In the genomic region with DNA sequence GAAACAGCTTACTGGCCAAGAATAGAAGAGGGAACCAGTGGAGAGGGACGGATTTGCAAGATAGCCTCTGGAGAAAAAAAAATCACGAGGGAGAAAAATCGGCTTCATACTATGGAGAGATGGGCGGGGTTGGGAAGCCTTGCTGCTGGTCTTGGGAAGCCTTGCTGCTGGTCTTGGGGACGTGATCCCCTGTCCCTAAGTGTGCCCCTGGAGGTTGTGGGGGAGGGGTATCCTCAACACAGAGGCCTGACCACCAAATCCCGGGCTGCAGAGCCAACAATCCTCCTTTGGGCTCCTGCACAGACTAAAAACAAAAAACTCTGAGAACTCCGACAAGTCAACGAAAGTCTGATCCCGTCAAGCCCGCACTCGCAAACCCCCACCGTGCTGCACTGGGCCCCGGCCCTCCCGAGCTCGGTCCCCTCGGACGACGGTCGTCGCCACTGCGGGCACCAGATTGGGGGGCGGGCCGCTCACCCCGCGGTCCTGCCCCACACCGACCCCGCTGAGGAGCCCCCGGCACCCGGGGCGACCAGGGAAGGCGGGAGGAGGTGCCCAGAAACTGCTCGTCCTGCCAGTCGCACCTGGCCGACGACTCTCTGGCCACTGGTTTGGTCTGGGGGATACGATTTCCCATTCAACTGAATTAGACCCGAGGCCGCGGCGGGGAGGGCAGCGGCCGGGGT, we compare ENCODE assay signal across 8 cellular contexts. TPM values are rescaled to one million over a fixed set of nuclear protein-coding genes. Genes with fewer than 3 reads are reported as not detected.
DNase-seq lines count a peak whose midpoint lies in the region; ATAC-seq and TF ChIP-seq lines count a peak whose summit lies in the region.

No MANE protein-coding gene starts in this region.

- H3K27me3 Mint-ChIP-seq in WTC11 (ENCODE audit: low read depth), result peaks cover 38% of the 10 kb centered on the region

- peak overlapping the region; percentile 31 for H2BK15ac ChIP-seq in neuronal stem cell (ENCODE audit: low read length)

- peak overlapping the region; percentile 73 for H3K4me3 Mint-ChIP-seq in WTC11

- H3K27ac ChIP-seq in foreskin keratinocyte (peak overlapping the region; percentile 77), neuronal stem cell (replicated peaks; ENCODE audit: low read length) (no peak overlapping the region)

- peaks cover 48% of the 10 kb centered on the region for H3K4me1 Mint-ChIP-seq in WTC11

- CTCF ChIA-PET in WTC11 (lab: Charles Lee), result interaction anchor here (0.6 to 3.8 kb wide), 50 partner anchors 9 to 447 kb away, joined by 3 to 70 read pairs (median 5); partner anchors contain the start of genes BCLAF1, MAP3K5, MTFR2 and SLC35D3

- no peak overlapping the region for H3K23ac ChIP-seq in neuronal stem cell (ENCODE audit: low read depth, low read length, poor library complexity)

- H3K9me3 ChIP-seq in neuronal stem cell (replicated peaks in 1 of 2; ENCODE audit: control insufficient read depth in 2 of 2, insufficient read depth in 1 of 2, low read depth in 1 of 2, low read length in 2 of 2), result no peaks in the 10 kb centered on the region

- no peak overlapping the region for H2AK5ac ChIP-seq in neuronal stem cell (ENCODE audit: low read depth, low read length)

- WGBS in neuronal stem cell (ENCODE audit: extremely low coverage in 2 of 2, insufficient read length in 2 of 2, insufficient replicate concordance in 1 of 2), 2 donors, result no CpG with 5 or more reads among the region's 42 CpGs

- no peak overlapping the region for H4K91ac ChIP-seq in neuronal stem cell (ENCODE audit: low read depth, low read length, poor library complexity)

- no peaks in the 10 kb centered on the region for H3K36me3 ChIP-seq in neuronal stem cell (replicated peaks in 1 of 2; ENCODE audit: control insufficient read depth in 2 of 2, insufficient read depth in 2 of 2, low read length in 2 of 2)

- no peak overlapping the region for H3K4ac ChIP-seq in neuronal stem cell (ENCODE audit: low read length)

- H3K27ac Mint-ChIP-seq in WTC11, result peak overlapping the region; percentile 16

- H3K4me1 ChIP-seq in foreskin keratinocyte, result peaks cover 10% of the 10 kb centered on the region
- peaks cover 4% of the 10 kb centered on the region in 2 donors for H3K4me1 ChIP-seq in neuronal stem cell (ENCODE audit: control insufficient read depth in 2 of 2, insufficient read depth in 1 of 2, low read depth in 1 of 2, low read length in 2 of 2)

- H2BK120ac ChIP-seq in neuronal stem cell (ENCODE audit: low read depth, low read length), result no peak overlapping the region

- H3K14ac ChIP-seq in neuronal stem cell (ENCODE audit: low read length), result no peak overlapping the region

- H4K8ac ChIP-seq in neuronal stem cell (ENCODE audit: low read depth, low read length), result no peak overlapping the region

- H3K27me3 ChIP-seq in foreskin keratinocyte (no peaks in the 10 kb centered on the region), neuronal stem cell (ENCODE audit: control insufficient read depth in 3 of 3, insufficient read depth in 3 of 3, low read depth in 1 of 3, low read length in 3 of 3) (peaks cover 3 to 58% (median 29%) of the 10 kb centered on the region in 3 experiments)

- no peak overlapping the region for H2BK5ac ChIP-seq in neuronal stem cell (ENCODE audit: low read length)

- H2AFZ ChIP-seq in neuronal stem cell (ENCODE audit: low read length), result peak overlapping the region; percentile 95

- H3K79me1 ChIP-seq in neuronal stem cell (ENCODE audit: low read depth, low read length), result no peaks in the 10 kb centered on the region

- H3K36me3 Mint-ChIP-seq in WTC11, result no peaks in the 10 kb centered on the region

- peak overlapping the region; percentile 89 for H3K4me2 ChIP-seq in neuronal stem cell (ENCODE audit: insufficient read depth, low read length, poor library complexity, severe bottlenecking)

- no peak for TF ChIP-seq CTCF in WTC11 (IDR thresholded peaks at IDR 0.05)
- TF ChIP-seq CTCF in foreskin keratinocyte (conservative IDR thresholded peaks at IDR 0.05), result no peak

- H3K18ac ChIP-seq in neuronal stem cell (ENCODE audit: low read length), result peak overlapping the region; percentile 53

- H3K9me3 Mint-ChIP-seq in WTC11, result no peaks in the 10 kb centered on the region

- DNase-seq in DMS 273 (lab: John Stamatoyannopoulos, UW; ENCODE audit: unreplicated experiment) (peak; percentile 51), DMS 273 treated with DMSO at 0.1 percent for 48 hours (lab: John Stamatoyannopoulos, UW) (no peak), WTC11 (ENCODE audit: low spot score) (peak; percentile 39), foreskin keratinocyte (peak in 1 of 2 donors; percentile 33), neuronal stem cell (ENCODE audit: low spot score) (no peak), COR-L47 (lab: John Stamatoyannopoulos, UW) (no peak), A172 (ENCODE audit: low spot score) (no peak)

- ATAC-seq in HG03066 (IDR thresholded peaks at IDR 0.05; ENCODE audit: low read depth, unreplicated experiment) (peak; percentile 11), WTC11 (peak; percentile 5), foreskin keratinocyte (peak; percentile 0)

- POLR2A ChIA-PET in WTC11 (lab: Charles Lee), result interaction anchor here (1.3 to 2.4 kb wide), 3 partner anchors 24 to 299 kb away, joined by 5 to 13 read pairs (median 10); partner anchors contain the start of genes BCLAF1 and MTFR2

- H3K9ac ChIP-seq in neuronal stem cell (ENCODE audit: low read depth, low read length, poor library complexity), result peak overlapping the region; percentile 39

- H2BK12ac ChIP-seq in neuronal stem cell (ENCODE audit: low read length), result no peak overlapping the region

- H3K4me3 ChIP-seq in neuronal stem cell (ENCODE audit: low read length in 2 of 2), result peak overlapping the region; percentile 52 to 94

TF ChIP-seq in WTC11, 78 proteins besides CTCF, POLR2A, EP300 and RAD21:
- peak; percentile 56; the same call in 1 of the 2 replicates for TF ChIP-seq ZNF121 (CRISPR knock-in tag; IDR thresholded peaks at IDR 0.05)
- TF ChIP-seq, protein P1, sequence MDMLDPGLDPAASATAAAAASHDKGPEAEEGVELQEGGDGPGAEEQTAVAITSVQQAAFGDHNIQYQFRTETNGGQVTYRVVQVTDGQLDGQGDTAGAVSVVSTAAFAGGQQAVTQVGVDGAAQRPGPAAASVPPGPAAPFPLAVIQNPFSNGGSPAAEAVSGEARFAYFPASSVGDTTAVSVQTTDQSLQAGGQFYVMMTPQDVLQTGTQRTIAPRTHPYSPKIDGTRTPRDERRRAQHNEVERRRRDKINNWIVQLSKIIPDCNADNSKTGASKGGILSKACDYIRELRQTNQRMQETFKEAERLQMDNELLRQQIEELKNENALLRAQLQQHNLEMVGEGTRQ (CRISPR knock-in tag; IDR thresholded peaks at IDR 0.05), result no peak
- 0 out of 2 replicates have a peak, but pooled peaks have one; percentile 38 for TF ChIP-seq SP1 (CRISPR knock-in tag; conservative IDR thresholded peaks at IDR 0.05)
- TF ChIP-seq, protein P2, sequence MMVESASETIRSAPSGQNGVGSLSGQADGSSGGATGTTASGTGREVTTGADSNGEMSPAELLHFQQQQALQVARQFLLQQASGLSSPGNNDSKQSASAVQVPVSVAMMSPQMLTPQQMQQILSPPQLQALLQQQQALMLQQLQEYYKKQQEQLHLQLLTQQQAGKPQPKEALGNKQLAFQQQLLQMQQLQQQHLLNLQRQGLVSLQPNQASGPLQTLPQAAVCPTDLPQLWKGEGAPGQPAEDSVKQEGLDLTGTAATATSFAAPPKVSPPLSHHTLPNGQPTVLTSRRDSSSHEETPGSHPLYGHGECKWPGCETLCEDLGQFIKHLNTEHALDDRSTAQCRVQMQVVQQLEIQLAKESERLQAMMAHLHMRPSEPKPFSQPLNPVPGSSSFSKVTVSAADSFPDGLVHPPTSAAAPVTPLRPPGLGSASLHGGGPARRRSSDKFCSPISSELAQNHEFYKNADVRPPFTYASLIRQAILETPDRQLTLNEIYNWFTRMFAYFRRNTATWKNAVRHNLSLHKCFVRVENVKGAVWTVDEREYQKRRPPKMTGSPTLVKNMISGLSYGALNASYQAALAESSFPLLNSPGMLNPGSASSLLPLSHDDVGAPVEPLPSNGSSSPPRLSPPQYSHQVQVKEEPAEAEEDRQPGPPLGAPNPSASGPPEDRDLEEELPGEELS (CRISPR knock-in tag; IDR thresholded peaks at IDR 0.05), result peak; percentile 73; the same call in 1 of the 2 replicates

RNA-seq across cellular contexts. Expression of gene MAP7, which starts 0.7 kb away (rescaled TPM):
- total RNA-seq in WTC11 (2021), result 56.6 to 60.5 TPM (median 59.1 TPM) in 3 replicates
- 20.8 and 25.4 TPM in 2 replicates for total RNA-seq in foreskin keratinocyte
- 7.5 and 9.1 TPM in 2 replicates for polyA plus RNA-seq in foreskin keratinocyte
- 2.2 TPM for polyA plus RNA-seq in neuronal stem cell (2013, experiment 1 of 2)
- 1.7 TPM for polyA plus RNA-seq in neuronal stem cell (2013, experiment 2 of 2)
- 1.0 and 1.1 TPM in 2 replicates for total RNA-seq in A172 (2014; rRNA removed; shearing (Covaris generic))

Comparison
In these comparisons a context has a peak if more than half of its experiments do, and no peak if none do; other contexts are left out.
1. DNase-seq: peak in DMS 273 (single experiment) and WTC11 (single experiment); none in DMS 273 treated with DMSO at 0.1 percent for 48 hours (single experiment), neuronal stem cell (single experiment), COR-L47 (single experiment) and A172 (single experiment).
2. RNA of gene MAP7, which starts 0.7 kb away (total RNA-seq): 56.6 to 60.5 TPM in WTC11 and 20.8 to 25.4 TPM in foreskin keratinocyte; 1.0 to 1.1 TPM in A172; every median in the first group is over 10 times any median in the second.
3. Peak in every context shown above with its lines, with median percentiles within 50 percentile points of each other: ATAC-seq.